Comparison of ENCODE assay signal across 28 cellular contexts in genomic region chr2:74212702-74213410, GRCh38.
"Had no signal": no experiment of that assay in that cellular context is flagged by ENCODE, and none has a peak within 500 bp of the region (broad histone marks: within the 10 kb centered on the region; RNA-seq: fewer than 3 reads in every experiment).

No MANE protein-coding gene starts in this region.

- ATAC-seq: activated naive CD4-positive, alpha-beta T cell treated with anti-CD3 and anti-CD28 coated beads, Interleukin-2, amount 50 U/mL, for 72 hours; activated naive CD8-positive, alpha-beta T cell treated with anti-CD3 and anti-CD28 coated beads, Interleukin-2, amount 50 U/mL, for 24 hours; body of pancreas had no signal

- H3K9me3 Mint-ChIP-seq: activated CD4-positive, alpha-beta memory T cell treated with anti-CD3 and anti-CD28 coated beads for 36 hours; activated CD4-positive, alpha-beta T cell treated with anti-CD3 and anti-CD28 coated beads, Interleukin-2, amount 10 ng/mL, durations not matched to agents 7 days and 5 days; activated naive CD4-positive, alpha-beta T cell treated with anti-CD3 and anti-CD28 coated beads, Interleukin-2, amount 50 U/mL, for 72 hours; activated naive CD8-positive, alpha-beta T cell treated with anti-CD3 and anti-CD28 coated beads, Interleukin-2, amount 50 U/mL, for 24 hours; activated T-helper 1 cell treated with anti-CD3 and anti-CD28 coated beads, Interleukin-12 subunit alpha, Interleukin-12 subunit beta, Interleukin-2, Interleukin-4 antibody, amounts not matched to agents 30 ng/mL and 10 ng/mL and 1 ng/mL, durations not matched to agents 14 hours and 24 hours and 36 hours; central memory CD8-positive, alpha-beta T cell; T-helper 1 cell treated with Interleukin-12 subunit alpha and Interleukin-12 subunit beta and Interleukin-4 antibody, amounts not matched to agents 30 μg/mL and 1 μg/mL, for 36 hours had no signal

- H3K27ac ChIP-seq: ascending aorta, body of pancreas, KMS-11, Peyer's patch had no signal

- H3K9me3 ChIP-seq: ascending aorta, body of pancreas, Peyer's patch had no signal

- H3K27me3 Mint-ChIP-seq: activated CD4-positive, alpha-beta memory T cell treated with anti-CD3 and anti-CD28 coated beads for 36 hours; activated CD4-positive, alpha-beta T cell treated with anti-CD3 and anti-CD28 coated beads, Interleukin-2, amount 10 ng/mL, durations not matched to agents 7 days and 5 days; activated naive CD8-positive, alpha-beta T cell treated with anti-CD3 and anti-CD28 coated beads, Interleukin-2, amount 50 U/mL, for 24 hours; central memory CD8-positive, alpha-beta T cell had no signal

- H3K27me3 ChIP-seq: ascending aorta, body of pancreas, Peyer's patch had no signal

- H3K9ac ChIP-seq: KMS-11 had no signal

- FAIRE-seq: bronchial epithelial cell had no signal

- DNase-seq: activated CD4-positive, alpha-beta memory T cell treated with anti-CD3 and anti-CD28 coated beads for 36 hours; activated CD4-positive, alpha-beta T cell treated with anti-CD3 and anti-CD28 coated beads, Interleukin-2, amount 10 ng/mL, durations not matched to agents 7 days and 5 days; activated CD4-positive, CD25-positive, alpha-beta regulatory T cell; activated CD8-positive, alpha-beta memory T cell treated with anti-CD3 and anti-CD28 coated beads, Interleukin-2, amount 50 U/mL, for 4 hours; activated effector memory CD4-positive, alpha-beta T cell treated with Interleukin-2 at 50 U/mL for 16 hours; activated naive CD4-positive, alpha-beta T cell treated with Interleukin-2 at 50 U/mL for 16 hours; activated naive CD8-positive, alpha-beta T cell treated with anti-CD3 and anti-CD28 coated beads, Interleukin-2, amount 50 U/mL, for 24 hours; amniotic stem cell; body of pancreas; NCI-H1092; NCI-H1417; NCI-H1694; NCI-H2029; NCI-H2107; NCI-H2171 treated with DMSO at 0.1 percent for 48 hours; NCI-H345; NCI-H510A treated with DMSO at 0.1 percent for 48 hours; NCI-H69; NK-92 treated with Interleukin-12 subunit alpha and Interleukin-12 subunit beta, amount 100 ng/mL, for 24 hours; Peyer's patch; SHP77 treated with DMSO at 0.1 percent for 48 hours had no signal

- H3K4me1 ChIP-seq: body of pancreas, Peyer's patch had no signal

- H3K4me3 Mint-ChIP-seq: activated CD4-positive, alpha-beta memory T cell treated with anti-CD3 and anti-CD28 coated beads for 36 hours; activated CD4-positive, alpha-beta T cell treated with anti-CD3 and anti-CD28 coated beads, Interleukin-2, amount 10 ng/mL, durations not matched to agents 7 days and 5 days; activated naive CD8-positive, alpha-beta T cell treated with anti-CD3 and anti-CD28 coated beads, Interleukin-2, amount 50 U/mL, for 24 hours; activated T-helper 1 cell treated with anti-CD3 and anti-CD28 coated beads, Interleukin-12 subunit alpha, Interleukin-12 subunit beta, Interleukin-2, Interleukin-4 antibody, amounts not matched to agents 30 ng/mL and 10 ng/mL and 1 ng/mL, durations not matched to agents 14 hours and 24 hours and 36 hours; central memory CD8-positive, alpha-beta T cell; T-helper 1 cell treated with Interleukin-12 subunit alpha and Interleukin-12 subunit beta and Interleukin-4 antibody, amounts not matched to agents 30 μg/mL and 1 μg/mL, for 36 hours had no signal

- H3K27ac Mint-ChIP-seq: activated CD4-positive, alpha-beta memory T cell treated with anti-CD3 and anti-CD28 coated beads for 36 hours; activated CD4-positive, alpha-beta T cell treated with anti-CD3 and anti-CD28 coated beads, Interleukin-2, amount 10 ng/mL, durations not matched to agents 7 days and 5 days; activated naive CD8-positive, alpha-beta T cell treated with anti-CD3 and anti-CD28 coated beads, Interleukin-2, amount 50 U/mL, for 24 hours; activated T-helper 1 cell treated with anti-CD3 and anti-CD28 coated beads, Interleukin-12 subunit alpha, Interleukin-12 subunit beta, Interleukin-2, Interleukin-4 antibody, amounts not matched to agents 30 ng/mL and 10 ng/mL and 1 ng/mL, durations not matched to agents 14 hours and 24 hours and 36 hours; T-helper 1 cell treated with Interleukin-12 subunit alpha and Interleukin-12 subunit beta and Interleukin-4 antibody, amounts not matched to agents 30 μg/mL and 1 μg/mL, for 36 hours had no signal

- H3K4me2 ChIP-seq: KMS-11 had no signal

- H3K4me3 ChIP-seq: ascending aorta, body of pancreas, Peyer's patch had no signal
